Comparison of ENCODE assay signal across 9 cellular contexts in the genomic region with DNA sequence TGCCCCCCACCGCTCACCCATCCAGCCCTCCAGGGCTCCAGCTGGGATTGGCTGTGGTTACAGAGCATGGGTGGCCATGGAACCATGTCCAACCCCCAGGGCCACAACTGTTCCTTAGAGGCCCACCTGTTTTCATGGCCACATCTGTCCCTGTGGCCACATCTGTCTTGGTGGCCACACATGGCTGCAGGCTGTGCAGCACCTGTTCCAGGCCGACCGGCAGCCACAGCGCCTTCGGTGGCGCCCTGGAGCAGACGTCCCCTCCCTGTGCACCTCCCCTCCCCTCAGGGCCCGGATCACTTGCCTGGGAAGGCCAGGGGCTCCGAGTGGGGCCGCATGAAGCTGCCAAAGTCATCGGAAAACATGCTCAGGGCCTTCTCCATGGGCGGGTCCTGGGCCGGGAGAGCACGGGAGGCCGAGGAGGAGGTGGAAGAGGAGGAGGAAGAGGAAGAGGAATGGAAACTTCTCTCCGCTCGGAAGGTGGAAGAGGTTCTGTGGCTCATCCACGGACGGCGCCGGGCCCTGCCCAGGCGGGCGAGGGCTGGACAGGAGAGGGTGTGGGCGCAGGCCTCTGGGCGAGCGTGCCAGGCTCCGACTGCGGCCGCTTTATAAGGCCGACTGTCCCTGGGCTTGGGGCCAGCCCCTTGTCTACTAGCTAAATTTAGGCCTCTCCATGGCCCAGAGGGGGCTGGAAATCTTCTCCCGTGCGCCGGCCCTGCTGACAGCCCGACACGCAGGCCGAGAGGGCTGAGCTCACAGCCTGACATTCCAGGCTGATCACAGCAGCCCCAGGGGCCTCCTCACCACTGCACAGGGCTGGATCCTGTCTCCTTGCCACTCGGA. TPM values are rescaled to one million over a fixed set of nuclear protein-coding genes. Genes with fewer than 3 reads are reported as not detected.
DNase-seq lines count a peak whose midpoint lies in the region; ATAC-seq, FAIRE-seq and TF ChIP-seq lines count a peak whose summit lies in the region.
"Had no signal": no experiment of that assay in that cellular context is flagged by ENCODE, and none has a peak within 500 bp of the region (broad histone marks: within the 10 kb centered on the region; RNA-seq: fewer than 3 reads in every experiment).

A gene (minus strand): TSS at position 583 of the 843 bp plus-strand sequence. CDS start 80 bp downstream, at position 503.

- intact Hi-C loops in K562 (cut with micrococcal nuclease): no loop called here

- POLR2A ChIA-PET in K562 (lab: Yijun Ruan, JAX): interaction anchor here (0.6 to 1.1 kb wide), 3 partner anchors 8 to 227 kb away, joined by 3 read pairs; no protein-coding TSS in a partner anchor

- H3K4me3 Mint-ChIP-seq in stimulated activated effector memory CD8-positive, alpha-beta T cell treated with anti-CD3 and anti-CD28 coated beads, Interleukin-12 subunit alpha, Interleukin-12 subunit beta, amount 100 ng/mL, for 72 hours: no peak within 1 kb of the TSS

- BruUV-seq in K562 (replicated peaks; lab: Mats Ljungman, UMichigan): no TSS peak

- in situ Hi-C loops in K562 (cut with MboI): loop anchor here (10.0 kb wide), 1 partner anchor 47 kb away; no protein-coding TSS in a partner anchor

- peak within 1 kb of the TSS; percentile 69 for H2AFZ ChIP-seq in K562 (ENCODE audit: low read depth, low read length)

- no peaks in the 10 kb centered on the region for H3K36me3 Mint-ChIP-seq in stimulated activated effector memory CD8-positive, alpha-beta T cell treated with anti-CD3 and anti-CD28 coated beads, Interleukin-12 subunit alpha, Interleukin-12 subunit beta, amount 100 ng/mL, for 72 hours

- peaks cover 23 to 73% of the 10 kb centered on the region in 2 experiments for H3K4me1 ChIP-seq in K562 (replicated peaks in 1 of 2; ENCODE audit: control insufficient read depth in 2 of 2, insufficient read depth in 2 of 2, low read length in 2 of 2)

- no peak for TF ChIP-seq POLR2A in K562 (conservative IDR thresholded peaks at IDR 0.05)

- no peaks in the 10 kb centered on the region for H3K9me3 ChIP-seq in K562 (replicated peaks; ENCODE audit: control insufficient read depth, insufficient read depth, low read depth, low read length)

- peak; percentile 71 for FAIRE-seq in K562 (lab: Jason Lieb, UNC)

- WGBS in K562 (ENCODE audit: insufficient coverage, low coverage, missing lambda C conversion rate): 55% methylated on average over 32 of the region's 37 CpGs

- CTCF ChIA-PET in K562 (lab: Yijun Ruan, JAX; ENCODE audit: low intra/inter-chr PET ratio): no interaction called here

- H4K20me1 ChIP-seq in K562 (replicated peaks; ENCODE audit: control insufficient read depth, insufficient read depth, low read length): no peaks in the 10 kb centered on the region

- H3K4me2 ChIP-seq in K562 (ENCODE audit: insufficient read depth, low read length): no peak within 1 kb of the TSS

- peak in 1 of 2 experiments; percentile 13; a peak in 1 of 4 replicates for TF ChIP-seq RAD21 in K562 (CRISPR knock-in tag; conservative IDR thresholded peaks at IDR 0.05 in 1 of 2, IDR thresholded peaks at IDR 0.05 in 1 of 2)

- TF ChIP-seq CTCF in K562 (IDR thresholded peaks at IDR 0.05 in 2 of 3, conservative IDR thresholded peaks at IDR 0.05 in 1 of 3; ENCODE audit: insufficient read depth in 2 of 3, low read depth in 1 of 3, low read length in 3 of 3): peak; percentile 39 to 54 (median 48); a peak in 4 of 6 replicates

- H3K9me1 ChIP-seq in K562 (ENCODE audit: control insufficient read depth, insufficient read depth, low read length): no peaks in the 10 kb centered on the region

- H3K9ac ChIP-seq in K562 (ENCODE audit: insufficient read depth in 1 of 2, low read depth in 2 of 2, low read length in 2 of 2): peak within 1 kb of the TSS in 1 of 2 experiments; percentile 70; a peak in 2 of 4 replicates

- H3K27me3 ChIP-seq in K562 (ENCODE audit: control insufficient read depth in 2 of 2, insufficient read depth in 2 of 2, low read length in 2 of 2): peaks cover 2 to 13% of the 10 kb centered on the region in 2 experiments; a peak in 2 of 5 replicates

- H3K27ac Mint-ChIP-seq in stimulated activated effector memory CD8-positive, alpha-beta T cell treated with anti-CD3 and anti-CD28 coated beads, Interleukin-12 subunit alpha, Interleukin-12 subunit beta, amount 100 ng/mL, for 72 hours: peak within 1 kb of the TSS; percentile 52

- H3K27ac ChIP-seq in K562 (ENCODE audit: extremely low read depth, low read depth, low read length): no peak within 1 kb of the TSS

- no peaks in the 10 kb centered on the region for H3K36me3 ChIP-seq in K562 (ENCODE audit: control insufficient read depth, insufficient read depth, low read length)

- peak; percentile 71 for ATAC-seq in K562
- ATAC-seq in stimulated activated effector memory CD8-positive, alpha-beta T cell treated with anti-CD3 and anti-CD28 coated beads, Interleukin-12 subunit alpha, Interleukin-12 subunit beta, amount 100 ng/mL, for 72 hours: no peak
- no peak for ATAC-seq in HG03520 (IDR thresholded peaks at IDR 0.05; ENCODE audit: unreplicated experiment)

- no peak within 1 kb of the TSS for H3K4me3 ChIP-seq in K562

- no peak for TF ChIP-seq EP300 in K562 (IDR thresholded peaks at IDR 0.05; ENCODE audit: low read length)

- peak; percentile 37 for DNase-seq in GOT3 (lab: John Stamatoyannopoulos, UW)
- DNase-seq in K562 (ENCODE audit: extremely low read depth in 1 of 4, low spot score in 3 of 4): peak; percentile 77 to 80 (median 78)
- peak; percentile 32 for DNase-seq in kidney tubule cell (ENCODE audit: low spot score)
- no peak for DNase-seq in stimulated activated effector memory CD8-positive, alpha-beta T cell treated with anti-CD3 and anti-CD28 coated beads, Interleukin-12 subunit alpha, Interleukin-12 subunit beta, amount 100 ng/mL, for 72 hours (ENCODE audit: low spot score in 2 of 2)
- no peak for DNase-seq in SKM-1 treated with dmso at 0.1 percent for 144 hours (lab: John Stamatoyannopoulos, UW; ENCODE audit: unreplicated experiment)
- DNase-seq in superior temporal gyrus (ENCODE audit: extremely low spot score): no peak
- no peak for DNase-seq in central memory CD4-positive, alpha-beta T cell

- H3K9me3 Mint-ChIP-seq in stimulated activated effector memory CD8-positive, alpha-beta T cell treated with anti-CD3 and anti-CD28 coated beads, Interleukin-12 subunit alpha, Interleukin-12 subunit beta, amount 100 ng/mL, for 72 hours: no peaks in the 10 kb centered on the region

- no peaks in the 10 kb centered on the region for H3K79me2 ChIP-seq in K562 (ENCODE audit: control insufficient read depth, insufficient read depth, low read length)

- peaks cover 12% of the 10 kb centered on the region for H3K4me1 Mint-ChIP-seq in stimulated activated effector memory CD8-positive, alpha-beta T cell treated with anti-CD3 and anti-CD28 coated beads, Interleukin-12 subunit alpha, Interleukin-12 subunit beta, amount 100 ng/mL, for 72 hours

TF ChIP-seq in K562, 482 proteins besides CTCF, POLR2A, EP300 and RAD21 (continues in another document):
- TF ChIP-seq TRIM24 (IDR thresholded peaks at IDR 0.05) (0 out of 4 replicates have a peak, but pooled peaks of 1 of the 2 experiments have one; percentile 57), YY1 (IDR thresholded peaks at IDR 0.05; ENCODE audit: borderline replicate concordance in 1 of 3, control insufficient read depth in 1 of 3, extremely low read depth in 1 of 3, insufficient read depth in 3 of 3, insufficient read length in 1 of 3, insufficient replicate concordance in 2 of 3, low read depth in 1 of 3, low read length in 2 of 3) (peak in 2 of 3 experiments; percentile 45 to 64), ILK (tag; IDR thresholded peaks at IDR 0.05; ENCODE audit: borderline replicate concordance, low read depth) (no peak)
- TF ChIP-seq, protein P1, sequence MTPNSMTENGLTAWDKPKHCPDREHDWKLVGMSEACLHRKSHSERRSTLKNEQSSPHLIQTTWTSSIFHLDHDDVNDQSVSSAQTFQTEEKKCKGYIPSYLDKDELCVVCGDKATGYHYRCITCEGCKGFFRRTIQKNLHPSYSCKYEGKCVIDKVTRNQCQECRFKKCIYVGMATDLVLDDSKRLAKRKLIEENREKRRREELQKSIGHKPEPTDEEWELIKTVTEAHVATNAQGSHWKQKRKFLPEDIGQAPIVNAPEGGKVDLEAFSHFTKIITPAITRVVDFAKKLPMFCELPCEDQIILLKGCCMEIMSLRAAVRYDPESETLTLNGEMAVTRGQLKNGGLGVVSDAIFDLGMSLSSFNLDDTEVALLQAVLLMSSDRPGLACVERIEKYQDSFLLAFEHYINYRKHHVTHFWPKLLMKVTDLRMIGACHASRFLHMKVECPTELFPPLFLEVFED (CRISPR knock-in tag; conservative IDR thresholded peaks at IDR 0.05): no peak

RNA-seq across cellular contexts. Expression of the gene that starts here (rescaled TPM):
- total RNA-seq in K562 (2011; cell fraction: chromatin; rRNA removed; ENCODE audit: low replicate concordance): 0.44 TPM in 1 of 2 replicates, not detected in the other
- not detected in 2 replicates for total RNA-seq in K562 (2011; cell fraction: nucleolus; rRNA removed)
- total RNA-seq in K562 (2011; cell fraction: nucleoplasm; rRNA removed): 0.31 TPM in 1 of 2 replicates, not detected in the other
- total RNA-seq in K562 (2014; rRNA removed) (0.05 TPM in 1 of 2 replicates, not detected in the other), K562 (2014; rRNA removed; fragmentation: Illumina TruSeq; extraction: Trizol) (not detected in 2 replicates), K562 (2015; rRNA removed; fragmentation: Illumina TruSeq; extraction: Trizol) (not detected in 2 replicates), K562 (2021) (0.09 TPM in 1 of 2 replicates, not detected in the other)
- polyA plus RNA-seq in K562 (2011; rRNA removed) (0.07 and 0.08 TPM in 2 replicates), K562 (2014; fragmentation: Illumina TruSeq; extraction: Trizol) (0.19 TPM in 1 of 2 replicates, not detected in the other), K562 (2014; fragmentation: Nextera tagmentation; extraction: Ambion mirVana) (not detected), K562 (2014; rRNA removed) (not detected in 2 replicates)
- polyA plus RNA-seq in K562 (2011; cell fraction: cytosol; rRNA removed): 0.03 and 0.04 TPM in 2 replicates
- polyA plus RNA-seq in K562 (2011; cell fraction: nucleus; rRNA removed): 0.07 and 0.08 TPM in 2 replicates
- polyA plus RNA-seq in K562 (2012): 0.16 and 0.17 TPM in 2 replicates
- polyA minus RNA-seq in K562 (2011; rRNA and poly(A)+ RNA removed): not detected in 2 replicates
- polyA minus RNA-seq in K562 (2011; cell fraction: cytosol; rRNA and poly(A)+ RNA removed): not detected in 2 replicates
- not detected in 2 replicates for polyA minus RNA-seq in K562 (2011; cell fraction: nucleus; rRNA and poly(A)+ RNA removed)
- total RNA-seq: dermis microvascular lymphatic vessel endothelial cell had no signal

Comparison
In these comparisons a context has a peak if more than half of its experiments do, and no peak if none do; other contexts are left out.
1. Peak in DNase-seq and ATAC-seq in K562; RNA of the gene not detected or under 1 TPM.
2. DNase-seq: peak in GOT3 (single experiment) and kidney tubule cell (single experiment); none in stimulated activated effector memory CD8-positive, alpha-beta T cell treated with anti-CD3 and anti-CD28 coated beads, Interleukin-12 subunit alpha, Interleukin-12 subunit beta, amount 100 ng/mL, for 72 hours (0 of 2), SKM-1 treated with dmso at 0.1 percent for 144 hours (single experiment), superior temporal gyrus (single experiment) and central memory CD4-positive, alpha-beta T cell (single experiment).